ENCODE assay signal across 27 cellular contexts in genomic region chr1:61358770-61359455, GRCh38.
DNase-seq lines count a peak whose midpoint lies in the region; ATAC-seq and TF ChIP-seq lines count a peak whose summit lies in the region.
"Had no signal": no experiment of that assay in that cellular context is flagged by ENCODE, and none has a peak within 500 bp of the region (broad histone marks: within the 10 kb centered on the region; RNA-seq: fewer than 3 reads in every experiment).

No MANE protein-coding gene starts in this region.

- no peaks in the 10 kb centered on the region for H3K9me3 Mint-ChIP-seq in endothelial cell (ENCODE audit: unreplicated experiment)
- H3K9me3 Mint-ChIP-seq: activated B cell treated with CpG ODN at 0.5 μM for 24 hours; CD4-positive, alpha-beta T cell; endodermal cell; nephron; stimulated activated naive B cell treated with anti-CD40 and anti-IgM and Interleukin-4, amounts not matched to agents 10 μg/mL and 1 μg/mL and 100 μg/mL, for 72 hours had no signal

- H3K27ac ChIP-seq in RWPE2 (ENCODE audit: poor library complexity, severe bottlenecking): peak overlapping the region; percentile 65
- H3K27ac ChIP-seq: parathyroid adenoma had no signal

- peak; percentile 77 for ATAC-seq in RWPE2 (ENCODE audit: low read depth)
- peak; percentile 81 for ATAC-seq in mucosa of descending colon
- ATAC-seq in HG02981 (IDR thresholded peaks at IDR 0.05; ENCODE audit: unreplicated experiment): no peak
- ATAC-seq: stimulated activated naive B cell treated with anti-CD40 and anti-IgM and Interleukin-4, amounts not matched to agents 10 μg/mL and 1 μg/mL and 100 μg/mL, for 72 hours had no signal

- peaks cover 30% of the 10 kb centered on the region for H3K4me1 Mint-ChIP-seq in endothelial cell (ENCODE audit: unreplicated experiment)
- H3K4me1 Mint-ChIP-seq: activated B cell treated with CpG ODN at 0.5 μM for 24 hours; endodermal cell; stimulated activated naive B cell treated with anti-CD40 and anti-IgM and Interleukin-4, amounts not matched to agents 10 μg/mL and 1 μg/mL and 100 μg/mL, for 72 hours had no signal

- DNase-seq in HT1080 (ENCODE audit: low read depth): peak; percentile 53
- DNase-seq in RWPE2 (ENCODE audit: low spot score): no peak
- no peak for DNase-seq in endothelial cell (ENCODE audit: low spot score)
- DNase-seq in mucosa of descending colon: no peak
- no peak for DNase-seq in H4 (ENCODE audit: low spot score)
- DNase-seq in midbrain (lab: John Stamatoyannopoulos, UW): no peak
- no peak for DNase-seq in pons (ENCODE audit: low spot score)
- DNase-seq: activated B cell treated with CpG ODN at 0.5 μM for 24 hours; activated CD4-positive, alpha-beta T cell treated with anti-CD3 and anti-CD28 coated beads, Interleukin-2, amount 50 U/mL, for 48 hours; activated naive CD4-positive, alpha-beta T cell; amniotic stem cell; CD4-positive, alpha-beta T cell; DMS153; endodermal cell; GDM1; GOT3; KG1; left cardiac atrium; NCI-H1092; NCI-H2029; NK-92 treated with Interleukin-12 subunit alpha and Interleukin-12 subunit beta, amount 100 ng/mL, for 24 hours; SK-N-SH; stimulated activated CD4-positive, alpha-beta T cell treated with anti-CD3 and anti-CD28 coated beads, Interleukin-1b, Interleukin-23, amount 100 ng/mL, for 48 hours; stimulated activated naive B cell treated with anti-CD40 and anti-IgM and Interleukin-4, amounts not matched to agents 10 μg/mL and 1 μg/mL and 100 μg/mL, for 72 hours had no signal

- no peaks in the 10 kb centered on the region for H3K36me3 Mint-ChIP-seq in endothelial cell (ENCODE audit: low read depth, unreplicated experiment)
- H3K36me3 Mint-ChIP-seq: stimulated activated naive B cell treated with anti-CD40 and anti-IgM and Interleukin-4, amounts not matched to agents 10 μg/mL and 1 μg/mL and 100 μg/mL, for 72 hours had no signal

- intact Hi-C loops in mucosa of descending colon (cut with DNase I, micrococcal nuclease): no loop called here

- peaks cover 42% of the 10 kb centered on the region for H3K36me3 ChIP-seq in RWPE2 (ENCODE audit: low read depth)
- no peaks in the 10 kb centered on the region for H3K36me3 ChIP-seq in mucosa of descending colon (ENCODE audit: low read depth)

- no peak for TF ChIP-seq CTCF in RWPE2 (IDR thresholded peaks at IDR 0.05; ENCODE audit: poor library complexity, severe bottlenecking)
- no peak for TF ChIP-seq CTCF in endothelial cell (IDR thresholded peaks at IDR 0.05; ENCODE audit: unreplicated experiment)
- no peak for TF ChIP-seq CTCF in mucosa of descending colon (IDR thresholded peaks at IDR 0.05)

- H3K27ac Mint-ChIP-seq in endothelial cell (ENCODE audit: unreplicated experiment): peak overlapping the region; percentile 80
- H3K27ac Mint-ChIP-seq: activated B cell treated with CpG ODN at 0.5 μM for 24 hours; CD4-positive, alpha-beta T cell; endodermal cell; stimulated activated naive B cell treated with anti-CD40 and anti-IgM and Interleukin-4, amounts not matched to agents 10 μg/mL and 1 μg/mL and 100 μg/mL, for 72 hours had no signal

- no peaks in the 10 kb centered on the region for H3K27me3 Mint-ChIP-seq in endothelial cell (ENCODE audit: unreplicated experiment)
- H3K27me3 Mint-ChIP-seq: activated B cell treated with CpG ODN at 0.5 μM for 24 hours; CD4-positive, alpha-beta T cell; stimulated activated naive B cell treated with anti-CD40 and anti-IgM and Interleukin-4, amounts not matched to agents 10 μg/mL and 1 μg/mL and 100 μg/mL, for 72 hours had no signal

- H3K4me1 ChIP-seq in RWPE2 (ENCODE audit: insufficient read depth, poor library complexity, severe bottlenecking) (peaks cover 8% of the 10 kb centered on the region), mucosa of descending colon (ENCODE audit: low read depth) (no peaks in the 10 kb centered on the region)

- H3K4me3 ChIP-seq in RWPE2 (ENCODE audit: severe bottlenecking) (no peak overlapping the region), mucosa of descending colon (no peak overlapping the region)

- H3K9me3 ChIP-seq in RWPE2 (ENCODE audit: severe bottlenecking) (no peaks in the 10 kb centered on the region), mucosa of descending colon (no peaks in the 10 kb centered on the region)
- H3K9me3 ChIP-seq: SK-N-SH had no signal

- H3K4me3 Mint-ChIP-seq in endothelial cell (ENCODE audit: unreplicated experiment): no peak overlapping the region
- H3K4me3 Mint-ChIP-seq: activated B cell treated with CpG ODN at 0.5 μM for 24 hours; CD4-positive, alpha-beta T cell; endodermal cell; nephron; stimulated activated naive B cell treated with anti-CD40 and anti-IgM and Interleukin-4, amounts not matched to agents 10 μg/mL and 1 μg/mL and 100 μg/mL, for 72 hours had no signal

- H3K27me3 ChIP-seq in RWPE2 (ENCODE audit: insufficient read depth, poor library complexity, severe bottlenecking): no peaks in the 10 kb centered on the region
